In the genomic region with DNA sequence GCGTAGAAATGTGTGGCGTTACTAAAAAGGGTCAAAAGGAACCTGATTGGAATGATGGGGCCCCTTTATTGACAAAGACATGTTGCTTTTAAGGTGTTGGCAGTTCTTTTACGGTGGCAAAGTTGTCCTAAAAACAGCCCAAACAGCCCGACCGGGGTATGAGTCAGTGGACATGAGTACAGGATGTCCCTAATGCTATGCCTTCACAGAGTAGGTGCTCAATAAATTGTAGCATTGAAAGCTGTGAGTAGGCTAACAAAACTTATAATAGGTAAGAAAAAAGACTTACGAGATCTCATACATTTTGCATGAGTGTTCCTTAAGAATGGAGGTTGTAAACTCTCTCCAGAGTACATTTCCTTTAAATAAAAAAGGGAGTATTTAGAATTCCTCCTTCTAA, we compare ENCODE assay signal across 10 cellular contexts. TPM values are rescaled to one million over a fixed set of nuclear protein-coding genes. Genes with fewer than 3 reads are reported as not detected.
DNase-seq lines count a peak whose midpoint lies in the region; ATAC-seq and TF ChIP-seq lines count a peak whose summit lies in the region.
"Had no signal": no experiment of that assay in that cellular context is flagged by ENCODE, and none has a peak within 500 bp of the region (broad histone marks: within the 10 kb centered on the region; RNA-seq: fewer than 3 reads in every experiment).

No MANE protein-coding gene starts in this region.

- H3K27me3 ChIP-seq in DND-41 (ENCODE audit: insufficient read depth, low read length, poor library complexity) (no peaks in the 10 kb centered on the region), neural progenitor cell (peaks cover 50% of the 10 kb centered on the region), WERI-Rb-1 (ENCODE audit: insufficient read depth, low read depth, severe bottlenecking) (no peaks in the 10 kb centered on the region)
- H3K27me3 ChIP-seq: cardiac muscle cell had no signal

- H3K27ac ChIP-seq in DND-41 (ENCODE audit: low read length) (no peak overlapping the region), OCI-LY7 (ENCODE audit: low read depth, low read length, poor library complexity, severe bottlenecking) (no peak overlapping the region), coronary artery (peak overlapping the region in 1 of 2 donors; percentile 54), neural progenitor cell (no peak overlapping the region), WERI-Rb-1 (no peak overlapping the region)
- H3K27ac ChIP-seq: cardiac muscle cell, parathyroid adenoma had no signal

- H3F3A ChIP-seq in neural progenitor cell (ENCODE audit: low read depth): peaks cover 25% of the 10 kb centered on the region

- H2AFZ ChIP-seq in DND-41 (ENCODE audit: low read depth, low read length) (no peak overlapping the region), OCI-LY7 (ENCODE audit: low read length) (no peak overlapping the region), neural progenitor cell (replicated peaks) (no peak overlapping the region)
- H2AFZ ChIP-seq: parathyroid adenoma had no signal

- H3K79me2 ChIP-seq in DND-41 (ENCODE audit: insufficient read depth, low read length) (peaks cover 40% of the 10 kb centered on the region), OCI-LY7 (ENCODE audit: insufficient read depth, low read depth, low read length) (peaks cover 7% of the 10 kb centered on the region; the same call in 1 of the 2 replicates), neural progenitor cell (ENCODE audit: low read depth) (no peaks in the 10 kb centered on the region)
- H3K79me2 ChIP-seq: parathyroid adenoma had no signal

- H3K4me2 ChIP-seq in DND-41 (ENCODE audit: insufficient read depth, low read length): 0 out of 2 replicates have a peak overlapping the region, but pooled peaks have one; percentile 100
- peak overlapping the region; percentile 99; the same call in 1 of the 2 replicates for H3K4me2 ChIP-seq in OCI-LY7 (ENCODE audit: low read length)
- H3K4me2 ChIP-seq in neural progenitor cell: no peak overlapping the region

- no peaks in the 10 kb centered on the region for H3K9me3 Mint-ChIP-seq in neural progenitor cell

- peaks cover 26% of the 10 kb centered on the region for H3K4me1 Mint-ChIP-seq in neural progenitor cell

- no peaks in the 10 kb centered on the region for H3K27me3 Mint-ChIP-seq in neural progenitor cell (ENCODE audit: insufficient read depth, low read depth)

- no peaks in the 10 kb centered on the region for H3K9me2 ChIP-seq in OCI-LY7 (ENCODE audit: insufficient read depth, low read length)

- intact Hi-C loops in OCI-LY7 (cut with micrococcal nuclease; ENCODE audit: unreplicated experiment): loop anchor here (5.0 to 10.0 kb wide), 2 partner anchors 622 to 1194 kb away; partner anchors contain the start of gene NDUFA12

- no peak overlapping the region for H3K27ac Mint-ChIP-seq in neural progenitor cell

- H3K36me3 ChIP-seq in DND-41 (ENCODE audit: insufficient read depth, low read length) (no peaks in the 10 kb centered on the region), OCI-LY7 (ENCODE audit: insufficient read depth, low read length) (no peaks in the 10 kb centered on the region), neural progenitor cell (no peaks in the 10 kb centered on the region), WERI-Rb-1 (no peaks in the 10 kb centered on the region)
- H3K36me3 ChIP-seq: cardiac muscle cell had no signal

- H3K9me3 ChIP-seq in DND-41 (ENCODE audit: insufficient read depth, low read length, severe bottlenecking): no peaks in the 10 kb centered on the region
- H3K9me3 ChIP-seq in OCI-LY7 (ENCODE audit: low read length): no peaks in the 10 kb centered on the region
- H3K9me3 ChIP-seq in neural progenitor cell (ENCODE audit: low read depth): no peaks in the 10 kb centered on the region
- no peaks in the 10 kb centered on the region for H3K9me3 ChIP-seq in WERI-Rb-1 (ENCODE audit: severe bottlenecking)

- POLR2A ChIA-PET in OCI-LY7 (lab: Charles Lee): no interaction called here

- no peaks in the 10 kb centered on the region for H3K36me3 Mint-ChIP-seq in neural progenitor cell

- no peak overlapping the region for H3K9ac ChIP-seq in DND-41 (ENCODE audit: low read depth, low read length)
- no peak overlapping the region for H3K9ac ChIP-seq in neural progenitor cell
- H3K9ac ChIP-seq: parathyroid adenoma had no signal

- ATAC-seq in DND-41 (ENCODE audit: insufficient read depth, low read depth): no peak

- no peak for TF ChIP-seq CTCF in DND-41 (IDR thresholded peaks at IDR 0.05; ENCODE audit: borderline replicate concordance, extremely low read depth, low read length, poor library complexity, severe bottlenecking)
- TF ChIP-seq CTCF in OCI-LY7 (conservative IDR thresholded peaks at IDR 0.05; ENCODE audit: low read length): no peak
- TF ChIP-seq CTCF in coronary artery (IDR thresholded peaks at IDR 0.05): no peak
- TF ChIP-seq CTCF in neural progenitor cell (IDR thresholded peaks at IDR 0.05): no peak
- no peak for TF ChIP-seq CTCF in WERI-Rb-1 (IDR thresholded peaks at IDR 0.05; ENCODE audit: low read depth, low read length)

- peak overlapping the region; percentile 92 for H3K4me3 Mint-ChIP-seq in neural progenitor cell

- H4K20me1 ChIP-seq in DND-41 (ENCODE audit: insufficient read depth, low read length): peaks cover 10% of the 10 kb centered on the region; the same call in 1 of the 2 replicates
- no peaks in the 10 kb centered on the region for H4K20me1 ChIP-seq in OCI-LY7 (ENCODE audit: insufficient read depth, low read length)
- H4K20me1 ChIP-seq in neural progenitor cell (ENCODE audit: low read depth): no peaks in the 10 kb centered on the region

- peaks cover 41% of the 10 kb centered on the region for H3K4me1 ChIP-seq in DND-41 (ENCODE audit: insufficient read depth, low read length)
- peaks cover 60% of the 10 kb centered on the region for H3K4me1 ChIP-seq in OCI-LY7 (ENCODE audit: insufficient read depth, low read length, poor library complexity, severe bottlenecking)
- peaks cover 14% of the 10 kb centered on the region for H3K4me1 ChIP-seq in neural progenitor cell
- H3K4me1 ChIP-seq: parathyroid adenoma had no signal

- CTCF ChIA-PET in OCI-LY7 (lab: Charles Lee; ENCODE audit: unreplicated experiment): no interaction called here

- no TSS peak for BruUV-seq in OCI-LY7 (replicated peaks; lab: Mats Ljungman, UMichigan)

- H3K4me3 ChIP-seq in DND-41 (ENCODE audit: low read depth in 1 of 2, low read length in 2 of 2): no peak overlapping the region
- no peak overlapping the region for H3K4me3 ChIP-seq in OCI-LY7 (ENCODE audit: low read depth, low read length, poor library complexity, severe bottlenecking)
- peak overlapping the region; percentile 84 for H3K4me3 ChIP-seq in coronary artery
- H3K4me3 ChIP-seq in neural progenitor cell: no peak overlapping the region
- H3K4me3 ChIP-seq in WERI-Rb-1 (ENCODE audit: low read depth, low read length): no peak overlapping the region

- DNase-seq in DND-41: no peak
- DNase-seq in OCI-LY7 (ENCODE audit: low spot score): no peak
- DNase-seq in coronary artery (ENCODE audit: low spot score): peak; percentile 43
- no peak for DNase-seq in neural progenitor cell (ENCODE audit: low spot score)
- DNase-seq in NCI-H524 treated with DMSO at 0.1 percent for 48 hours (lab: John Stamatoyannopoulos, UW): no peak
- DNase-seq in WERI-Rb-1: no peak
- no peak for DNase-seq in NCI-H2081 (lab: John Stamatoyannopoulos, UW)
- no peak for DNase-seq in occipital lobe (lab: John Stamatoyannopoulos, UW)

RNA-seq across cellular contexts. Expression of gene ELK3, which starts 2.6 kb away (rescaled TPM):
- 1.9 and 2.2 TPM in 2 replicates for total RNA-seq in OCI-LY7 (2014; rRNA removed; shearing (Covaris generic))
- total RNA-seq in OCI-LY7 (2022): 2.5 and 4.2 TPM in 2 replicates
- 4.8 and 5.0 TPM in 2 replicates for total RNA-seq in neural progenitor cell (ENCODE audit: low replicate concordance)
- total RNA-seq in occipital lobe: 1.9 TPM
